In genomic region chr2:107588181-107588580, GRCh38 we compare ENCODE assay signal across 16 cellular contexts.
DNase-seq lines count a peak whose midpoint lies in the region; ATAC-seq, FAIRE-seq and TF ChIP-seq lines count a peak whose summit lies in the region.
"Had no signal": no experiment of that assay in that cellular context is flagged by ENCODE, and none has a peak within 500 bp of the region (broad histone marks: within the 10 kb centered on the region; RNA-seq: fewer than 3 reads in every experiment).

No MANE protein-coding gene starts in this region.

- H3K9me3 ChIP-seq in astrocyte (ENCODE audit: insufficient read depth, low read depth, low read length): no peaks in the 10 kb centered on the region
- H3K9me3 ChIP-seq: A549, BE2C, Caco-2 had no signal

- CTCF ChIA-PET in activated CD4-positive, alpha-beta memory T cell treated with anti-CD3 and anti-CD28 coated beads for 36 hours (lab: Charles Lee): no interaction called here

- ATAC-seq in HG02623 (IDR thresholded peaks at IDR 0.05; ENCODE audit: unreplicated experiment): no peak
- ATAC-seq: A549, GM12878, GM23338 had no signal

- POLR2A ChIA-PET in activated CD4-positive, alpha-beta memory T cell treated with anti-CD3 and anti-CD28 coated beads for 36 hours (lab: Charles Lee): no interaction called here

- no peak overlapping the region for H3K4me2 ChIP-seq in astrocyte (ENCODE audit: low read length)
- H3K4me2 ChIP-seq: A549, GM23338 had no signal

- H3K27me3 ChIP-seq in astrocyte (ENCODE audit: insufficient read depth, low read length): no peaks in the 10 kb centered on the region
- H3K27me3 ChIP-seq: BE2C had no signal

- H4K20me1 ChIP-seq in astrocyte (ENCODE audit: insufficient read depth, low read length): no peaks in the 10 kb centered on the region

- H3K9ac ChIP-seq in astrocyte (ENCODE audit: low read length): no peak overlapping the region

- H3K4me1 Mint-ChIP-seq in astrocyte (ENCODE audit: low read depth, unreplicated experiment): peaks cover 36% of the 10 kb centered on the region
- no peaks in the 10 kb centered on the region for H3K4me1 Mint-ChIP-seq in activated CD4-positive, alpha-beta memory T cell treated with anti-CD3 and anti-CD28 coated beads for 36 hours (ENCODE audit: low read depth)
- H3K4me1 Mint-ChIP-seq: CD8-positive, alpha-beta memory T cell had no signal

- no peak overlapping the region for H3K4me3 Mint-ChIP-seq in astrocyte (ENCODE audit: unreplicated experiment)
- no peak overlapping the region for H3K4me3 Mint-ChIP-seq in activated CD4-positive, alpha-beta memory T cell treated with anti-CD3 and anti-CD28 coated beads for 36 hours
- H3K4me3 Mint-ChIP-seq: CD8-positive, alpha-beta memory T cell; GM23338 had no signal

- no peaks in the 10 kb centered on the region for H3K9me3 Mint-ChIP-seq in astrocyte (ENCODE audit: unreplicated experiment)
- H3K9me3 Mint-ChIP-seq in activated CD4-positive, alpha-beta memory T cell treated with anti-CD3 and anti-CD28 coated beads for 36 hours: peaks cover 2% of the 10 kb centered on the region
- H3K9me3 Mint-ChIP-seq: GM23338 had no signal

- no peak overlapping the region for H3K4me3 ChIP-seq in astrocyte (ENCODE audit: insufficient read depth, low read depth, low read length)
- H3K4me3 ChIP-seq: A549, GM12878, GM23338 had no signal

- peaks cover 15% of the 10 kb centered on the region for H3K4me1 ChIP-seq in astrocyte (ENCODE audit: insufficient read depth, low read length)
- H3K4me1 ChIP-seq: BE2C, Caco-2 had no signal

- no peak for TF ChIP-seq CTCF in astrocyte (IDR thresholded peaks at IDR 0.05; ENCODE audit: insufficient read depth, low read depth, low read length)

- H3K36me3 ChIP-seq in astrocyte (ENCODE audit: insufficient read depth, low read length): no peaks in the 10 kb centered on the region
- H3K36me3 ChIP-seq: BE2C had no signal

- no peaks in the 10 kb centered on the region for H3K79me2 ChIP-seq in astrocyte (ENCODE audit: insufficient read depth, low read length)

- FAIRE-seq in astrocyte (lab: Jason Lieb, UNC) (peak; percentile 45), GM12892 (lab: Jason Lieb, UNC) (no peak)
- FAIRE-seq: A549, GM12878 had no signal

- H2AFZ ChIP-seq in astrocyte (ENCODE audit: low read depth, low read length): no peak overlapping the region
- H2AFZ ChIP-seq: GM23338 had no signal

- no peak overlapping the region for H3K27ac ChIP-seq in astrocyte (ENCODE audit: low read depth, low read length)
- H3K27ac ChIP-seq: A549 had no signal

- intact Hi-C loops in activated CD4-positive, alpha-beta memory T cell treated with anti-CD3 and anti-CD28 coated beads for 36 hours (cut with micrococcal nuclease): no loop called here

- H3K27me3 Mint-ChIP-seq in astrocyte (ENCODE audit: low read depth, unreplicated experiment): no peaks in the 10 kb centered on the region
- no peaks in the 10 kb centered on the region for H3K27me3 Mint-ChIP-seq in activated CD4-positive, alpha-beta memory T cell treated with anti-CD3 and anti-CD28 coated beads for 36 hours
- H3K27me3 Mint-ChIP-seq: CD8-positive, alpha-beta memory T cell had no signal

- no peak for TF ChIP-seq POLR2A in GM12892 (IDR thresholded peaks at IDR 0.05; ENCODE audit: low read depth, low read length)

- DNase-seq in NCI-H82 (lab: John Stamatoyannopoulos, UW) (peak; percentile 17), NCI-H82 treated with DMSO at 0.1 percent for 48 hours (lab: John Stamatoyannopoulos, UW; ENCODE audit: unreplicated experiment) (no peak), DMS79 treated with DMSO at 0.1 percent for 48 hours (lab: John Stamatoyannopoulos, UW) (peak; percentile 39), NCI-H774 (lab: John Stamatoyannopoulos, UW) (peak; percentile 27), astrocyte (ENCODE audit: low read depth) (no peak), GM12892 (ENCODE audit: insufficient read length) (no peak)
- no peak for DNase-seq in activated CD4-positive, alpha-beta memory T cell treated with anti-CD3 and anti-CD28 coated beads for 36 hours
- DNase-seq: BE2C; Caco-2; CD8-positive, alpha-beta memory T cell; DMS53; H7 had no signal

- no peaks in the 10 kb centered on the region for H3K36me3 Mint-ChIP-seq in astrocyte (ENCODE audit: low read depth, unreplicated experiment)
- H3K36me3 Mint-ChIP-seq in activated CD4-positive, alpha-beta memory T cell treated with anti-CD3 and anti-CD28 coated beads for 36 hours: no peaks in the 10 kb centered on the region
- H3K36me3 Mint-ChIP-seq: CD8-positive, alpha-beta memory T cell had no signal

- no peak overlapping the region for H3K27ac Mint-ChIP-seq in astrocyte (ENCODE audit: unreplicated experiment)
- no peak overlapping the region for H3K27ac Mint-ChIP-seq in activated CD4-positive, alpha-beta memory T cell treated with anti-CD3 and anti-CD28 coated beads for 36 hours
- H3K27ac Mint-ChIP-seq: CD8-positive, alpha-beta memory T cell; GM23338 had no signal

Comparison
In these comparisons a context has a peak if more than half of its experiments do, and no peak if none do; other contexts are left out.
1. DNase-seq: peak in NCI-H82 (single experiment), DMS79 treated with DMSO at 0.1 percent for 48 hours (single experiment) and NCI-H774 (single experiment); none in NCI-H82 treated with DMSO at 0.1 percent for 48 hours (single experiment), astrocyte (single experiment), activated CD4-positive, alpha-beta memory T cell treated with anti-CD3 and anti-CD28 coated beads for 36 hours (single experiment) and GM12892 (single experiment).